In the genomic region with DNA sequence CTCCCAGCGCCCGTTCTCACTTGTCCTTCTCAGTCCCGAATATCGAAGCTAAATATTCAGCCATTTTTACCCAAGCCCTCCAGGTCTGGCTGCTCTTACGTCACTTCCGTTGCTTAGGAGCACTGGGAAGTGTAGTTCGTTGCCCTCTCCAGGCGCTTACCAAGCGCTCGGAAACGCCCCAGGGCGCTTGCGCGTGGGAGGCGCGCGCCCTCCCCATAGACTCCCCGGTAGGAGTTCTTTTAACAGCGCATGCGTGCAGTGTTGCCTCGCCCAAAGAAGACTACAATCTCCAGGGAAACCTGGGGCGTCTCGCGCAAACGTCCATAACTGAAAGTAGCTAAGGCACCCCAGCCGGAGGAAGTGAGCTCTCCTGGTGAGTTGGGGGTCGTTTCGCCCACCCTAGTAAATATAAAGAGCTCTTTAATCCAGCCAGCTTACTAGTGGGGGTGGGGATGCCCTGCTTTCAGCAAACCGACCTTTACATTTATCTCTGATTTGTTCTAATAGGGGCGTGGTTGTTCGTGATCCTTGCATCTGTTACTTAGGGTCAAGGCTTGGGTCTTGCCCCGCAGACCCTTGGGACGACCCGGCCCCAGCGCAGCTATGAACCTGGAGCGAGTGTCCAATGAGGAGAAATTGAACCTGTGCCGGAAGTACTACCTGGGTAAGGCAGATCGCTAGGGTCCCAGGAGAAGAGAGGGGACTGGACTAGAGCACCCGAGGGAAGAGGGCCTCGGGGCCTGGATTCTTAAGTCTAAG, we compare ENCODE assay signal across 8 cellular contexts. TPM values are rescaled to one million over a fixed set of nuclear protein-coding genes. Genes with fewer than 3 reads are reported as not detected.
DNase-seq lines count a peak whose midpoint lies in the region; ATAC-seq and TF ChIP-seq lines count a peak whose summit lies in the region.

A gene with protein sequence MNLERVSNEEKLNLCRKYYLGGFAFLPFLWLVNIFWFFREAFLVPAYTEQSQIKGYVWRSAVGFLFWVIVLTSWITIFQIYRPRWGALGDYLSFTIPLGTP (plus strand): TSS at position 324 of the 759 bp plus-strand sequence. CDS start 280 bp downstream, at position 604.
A gene with protein sequence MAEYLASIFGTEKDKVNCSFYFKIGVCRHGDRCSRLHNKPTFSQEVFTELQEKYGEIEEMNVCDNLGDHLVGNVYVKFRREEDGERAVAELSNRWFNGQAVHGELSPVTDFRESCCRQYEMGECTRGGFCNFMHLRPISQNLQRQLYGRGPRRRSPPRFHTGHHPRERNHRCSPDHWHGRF (minus strand): TSS at position 91 of the 759 bp plus-strand sequence. CDS start 27 bp downstream, at position 64.

- H3K4me3 Mint-ChIP-seq in CD4-positive, alpha-beta memory T cell, result peak within 1 kb of the TSS; percentile 95 to 99 (median 98)

- ATAC-seq in lower lobe of right lung, result peak; percentile 88 to 89

- POLR2A ChIA-PET in CD4-positive, alpha-beta memory T cell (lab: Charles Lee; ENCODE audit: partially characterized antibody), result interaction anchor here (0.8 to 4.6 kb wide), 21 partner anchors 10 to 469 kb away, joined by 3 to 51 read pairs (median 4); a partner anchor contains a TSS

- peak within 1 kb of the TSS; percentile 98 to 100 (median 100) for H3K27ac Mint-ChIP-seq in CD4-positive, alpha-beta memory T cell

- no peaks in the 10 kb centered on the region for H3K9me3 Mint-ChIP-seq in CD4-positive, alpha-beta memory T cell

- peaks cover 5 to 32% of the 10 kb centered on the region in 2 donors for H3K36me3 Mint-ChIP-seq in CD4-positive, alpha-beta memory T cell

- H3K27me3 Mint-ChIP-seq in CD4-positive, alpha-beta memory T cell, result no peaks in the 10 kb centered on the region

- intact Hi-C loops in CD4-positive, alpha-beta memory T cell (cut with micrococcal nuclease), result loop anchor here (1.0 to 10.0 kb wide), 10 partner anchors 28 to 1629 kb away; a partner anchor contains a TSS
- intact Hi-C loops in lower lobe of right lung (cut with DNase I), result no loop called here

- H3K4me1 Mint-ChIP-seq in CD4-positive, alpha-beta memory T cell, result peaks cover 33 to 72% (median 51%) of the 10 kb centered on the region in 4 donors

- no peaks in the 10 kb centered on the region for H3K9me3 ChIP-seq in CD4-positive, alpha-beta memory T cell (ENCODE audit: control insufficient read depth in 1 of 2, low read length in 2 of 2)
- no peaks in the 10 kb centered on the region for H3K9me3 ChIP-seq in lower lobe of right lung

- H3K4me3 ChIP-seq in CD4-positive, alpha-beta memory T cell (ENCODE audit: low read length in 2 of 2), result peak within 1 kb of the TSS; percentile 87 to 91
- peak within 1 kb of the TSS; percentile 79 for H3K4me3 ChIP-seq in lower lobe of right lung

- TF ChIP-seq CTCF in GM20000 (IDR thresholded peaks at IDR 0.05; ENCODE audit: extremely low read depth, missing control alignments) (no peak), lower lobe of right lung (IDR thresholded peaks at IDR 0.05) (no peak)

- peak; percentile 97 to 99 (median 99) for DNase-seq in CD4-positive, alpha-beta memory T cell
- DNase-seq in GM20000 (ENCODE audit: low spot score) (peak; percentile 89), HT1080 (ENCODE audit: low read depth) (peak; percentile 99), NOMO-1 (lab: John Stamatoyannopoulos, UW; ENCODE audit: unreplicated experiment in 2 of 2) (peak; percentile 96 to 99), lower lobe of right lung (peak; percentile 98)
- DNase-seq in activated CD8-positive, alpha-beta memory T cell treated with anti-CD3 and anti-CD28 coated beads for 24 hours, result peak; percentile 94
- DNase-seq in effector CD4-positive, alpha-beta T cell, result peak; percentile 93
- peak; percentile 86 to 93 (median 92) for DNase-seq in stimulated activated CD4-positive, alpha-beta T cell treated with anti-CD3 and anti-CD28 coated beads, TNF-alpha, amount 100 ng/mL, for 1 hour (ENCODE audit: low read depth in 3 of 3, low spot score in 1 of 3)

- no peaks in the 10 kb centered on the region for H3K36me3 ChIP-seq in CD4-positive, alpha-beta memory T cell (ENCODE audit: insufficient read depth, low read length)
- no peaks in the 10 kb centered on the region for H3K36me3 ChIP-seq in lower lobe of right lung

- H3K4me1 ChIP-seq in CD4-positive, alpha-beta memory T cell (ENCODE audit: insufficient read depth, low read length), result peaks cover 63% of the 10 kb centered on the region
- H3K4me1 ChIP-seq in lower lobe of right lung, result peaks cover 56% of the 10 kb centered on the region

- no peaks in the 10 kb centered on the region for H3K27me3 ChIP-seq in CD4-positive, alpha-beta memory T cell (ENCODE audit: insufficient read depth, low read length)
- H3K27me3 ChIP-seq in lower lobe of right lung (ENCODE audit: low read depth), result no peaks in the 10 kb centered on the region

- CTCF ChIA-PET in CD4-positive, alpha-beta memory T cell (lab: Charles Lee; ENCODE audit: partially characterized antibody), result interaction anchor here (0.5 to 1.0 kb wide), 2 partner anchors 8 to 213 kb away, joined by 3 read pairs; no protein-coding TSS in a partner anchor

- peak within 1 kb of the TSS; percentile 99 for H3K27ac ChIP-seq in CD4-positive, alpha-beta memory T cell (ENCODE audit: low read depth, low read length)
- H3K27ac ChIP-seq in lower lobe of right lung, result peak within 1 kb of the TSS; percentile 100

RNA-seq across cellular contexts. Expression of the first gene that starts in this region (rescaled TPM):
- total RNA-seq in CD4-positive, alpha-beta memory T cell, result 10 to 100 TPM; 27.2 TPM
- 10 to 100 TPM; 84.6 to 89.9 TPM for polyA plus RNA-seq in CD4-positive, alpha-beta memory T cell
- 48.5 and 50.6 TPM in 2 replicates for total RNA-seq in HT1080 (2014; rRNA removed; shearing (Covaris generic))
- polyA plus RNA-seq in HT1080 (2015; cell fraction: cytosol; rRNA removed), result 32.1 and 56.9 TPM in 2 replicates
- polyA plus RNA-seq in HT1080 (2015; cell fraction: nucleus; rRNA removed), result 24.3 and 36.7 TPM in 2 replicates
- 60.0 TPM for total RNA-seq in lower lobe of right lung

RNA-seq across cellular contexts. Expression of the second gene that starts in this region (rescaled TPM):
- 10 to 100 TPM; 60.5 to 65.2 TPM for total RNA-seq in CD4-positive, alpha-beta memory T cell
- polyA plus RNA-seq in CD4-positive, alpha-beta memory T cell, result 10 to 100 TPM; 48.7 to 50.9 TPM
- total RNA-seq in HT1080 (2014; rRNA removed; shearing (Covaris generic)), result 8.4 and 13.3 TPM in 2 replicates
- polyA plus RNA-seq in HT1080 (2015; cell fraction: cytosol; rRNA removed), result 7.2 and 13.2 TPM in 2 replicates
- 32.6 and 38.6 TPM in 2 replicates for polyA plus RNA-seq in HT1080 (2015; cell fraction: nucleus; rRNA removed)
- 20.3 TPM for total RNA-seq in lower lobe of right lung

Comparison
In these comparisons a context has a peak if more than half of its experiments do, and no peak if none do; other contexts are left out.
1. Peak in every context shown above with its lines: DNase-seq, ATAC-seq, H3K4me3 ChIP-seq and H3K27ac ChIP-seq.